Comparison of ENCODE assay signal across 8 cellular contexts in genomic region chr12:39145175-39145999, GRCh38.
A peak's percentile ranks its signal among the peaks of the same experiment; 100 is the strongest.
DNase-seq lines count a peak whose midpoint lies in the region; ATAC-seq and TF ChIP-seq lines count a peak whose summit lies in the region.

No MANE protein-coding gene starts in this region.

- peak overlapping the region; percentile 54 for H3K4me2 ChIP-seq in neuronal stem cell (ENCODE audit: insufficient read depth, low read length, poor library complexity, severe bottlenecking)

- no peak overlapping the region for H2BK15ac ChIP-seq in neuronal stem cell (ENCODE audit: low read length)

- no peak overlapping the region for H2BK12ac ChIP-seq in neuronal stem cell (ENCODE audit: low read length)

- no peak overlapping the region for H2BK120ac ChIP-seq in neuronal stem cell (ENCODE audit: low read depth, low read length)

- H3K4me3 ChIP-seq in fibroblast of mammary gland (ENCODE audit: control insufficient read depth, low read depth, low read length) (peak overlapping the region; percentile 44), neuronal stem cell (ENCODE audit: low read length in 2 of 2) (peak overlapping the region in 1 of 2 donors; percentile 73), aorta (ENCODE audit: low read length in 2 of 2) (peak overlapping the region in 1 of 2 donors; percentile 1)

- H3K36me3 Mint-ChIP-seq in T-helper 17 cell (ENCODE audit: low read depth), result peaks cover 4% of the 10 kb centered on the region
- no peaks in the 10 kb centered on the region for H3K36me3 Mint-ChIP-seq in CD4-positive, alpha-beta T cell (ENCODE audit: low read depth)

- no peaks in the 10 kb centered on the region for H3K36me3 ChIP-seq in neuronal stem cell (replicated peaks in 1 of 2; ENCODE audit: control insufficient read depth in 2 of 2, insufficient read depth in 2 of 2, low read length in 2 of 2)
- no peaks in the 10 kb centered on the region for H3K36me3 ChIP-seq in aorta (ENCODE audit: control insufficient read depth in 1 of 2, insufficient read depth in 2 of 2, low read length in 1 of 2)

- H2AK5ac ChIP-seq in neuronal stem cell (ENCODE audit: low read depth, low read length), result no peak overlapping the region

- peak overlapping the region; percentile 43 for H4K8ac ChIP-seq in neuronal stem cell (ENCODE audit: low read depth, low read length)

- POLR2A ChIA-PET in CD4-positive, alpha-beta T cell (lab: Charles Lee), result no interaction called here

- H3K4me3 Mint-ChIP-seq in T-helper 17 cell, result peak overlapping the region; percentile 10
- H3K4me3 Mint-ChIP-seq in CD4-positive, alpha-beta T cell, result no peak overlapping the region

- H3K79me1 ChIP-seq in neuronal stem cell (ENCODE audit: low read depth, low read length), result no peaks in the 10 kb centered on the region

- peaks cover 5% of the 10 kb centered on the region for H3K9me3 Mint-ChIP-seq in CD4-positive, alpha-beta T cell

- H3K4me1 Mint-ChIP-seq in T-helper 17 cell, result no peaks in the 10 kb centered on the region
- no peaks in the 10 kb centered on the region for H3K4me1 Mint-ChIP-seq in CD4-positive, alpha-beta T cell (ENCODE audit: low read depth)

- peak overlapping the region; percentile 4 for H2BK5ac ChIP-seq in neuronal stem cell (ENCODE audit: low read length)

- H3K27ac ChIP-seq in neuronal stem cell (replicated peaks; ENCODE audit: low read length) (no peak overlapping the region), aorta (ENCODE audit: low read depth in 1 of 2, low read length in 2 of 2) (no peak overlapping the region)
- no peak overlapping the region for H3K27ac ChIP-seq in CD4-positive, alpha-beta T cell (ENCODE audit: low read depth, low read length)

- no peaks in the 10 kb centered on the region for H3K9me3 ChIP-seq in T-helper 17 cell (ENCODE audit: control insufficient read depth, low read length, poor library complexity, severe bottlenecking)
- H3K9me3 ChIP-seq in neuronal stem cell (replicated peaks in 1 of 2; ENCODE audit: control insufficient read depth in 2 of 2, insufficient read depth in 1 of 2, low read depth in 1 of 2, low read length in 2 of 2), result peaks cover 0 to 3% of the 10 kb centered on the region in 2 donors
- H3K9me3 ChIP-seq in aorta (ENCODE audit: control insufficient read depth, low read length), result no peaks in the 10 kb centered on the region
- no peaks in the 10 kb centered on the region for H3K9me3 ChIP-seq in CD4-positive, alpha-beta T cell (ENCODE audit: control insufficient read depth, low read length)

- DNase-seq in GM10266 (ENCODE audit: extremely low spot score), result peak; percentile 55
- no peak for DNase-seq in T-helper 17 cell
- peak; percentile 26 for DNase-seq in fibroblast of mammary gland (ENCODE audit: low read depth)
- peak; percentile 11 for DNase-seq in neuronal stem cell (ENCODE audit: low spot score)
- peak in 1 of 2 donors; percentile 82 for DNase-seq in aorta
- no peak for DNase-seq in NCI-H2107 treated with DMSO at 0.1 percent for 48 hours (lab: John Stamatoyannopoulos, UW; ENCODE audit: unreplicated experiment)
- no peak for DNase-seq in CD4-positive, alpha-beta T cell

- no peaks in the 10 kb centered on the region for H3K4me1 ChIP-seq in neuronal stem cell (ENCODE audit: control insufficient read depth in 2 of 2, insufficient read depth in 1 of 2, low read depth in 1 of 2, low read length in 2 of 2)
- no peaks in the 10 kb centered on the region for H3K4me1 ChIP-seq in aorta (ENCODE audit: control insufficient read depth in 1 of 2, insufficient read depth in 2 of 2, low read length in 2 of 2)

- intact Hi-C loops in aorta (cut with DNase I), result no loop called here
- intact Hi-C loops in CD4-positive, alpha-beta T cell (cut with DNase I, micrococcal nuclease), result no loop called here

- no peak overlapping the region for H2AFZ ChIP-seq in neuronal stem cell (ENCODE audit: low read length)

- peak; percentile 94 for ATAC-seq in HG02588 (IDR thresholded peaks at IDR 0.05; ENCODE audit: unreplicated experiment)
- no peak for ATAC-seq in T-helper 17 cell
- ATAC-seq in aorta (ENCODE audit: low FRiP score), result peak; percentile 54
- no peak for ATAC-seq in CD4-positive, alpha-beta T cell (ENCODE audit: poor library complexity)

- H3K27me3 Mint-ChIP-seq in T-helper 17 cell, result peaks cover 19% of the 10 kb centered on the region
- peaks cover 53% of the 10 kb centered on the region for H3K27me3 Mint-ChIP-seq in CD4-positive, alpha-beta T cell

- H4K91ac ChIP-seq in neuronal stem cell (ENCODE audit: low read depth, low read length, poor library complexity), result no peak overlapping the region

- no CpG with 5 or more reads among the region's 70 CpGs for WGBS in neuronal stem cell (ENCODE audit: extremely low coverage in 2 of 2, insufficient read length in 2 of 2, insufficient replicate concordance in 1 of 2), 2 donors
- 4 to 5% methylated on average over 60 to 70 of the region's 70 CpGs for WGBS in aorta, 2 donors

- CTCF ChIA-PET in CD4-positive, alpha-beta T cell (lab: Charles Lee), result no interaction called here

- TF ChIP-seq CTCF in GM10266 (IDR thresholded peaks at IDR 0.05; ENCODE audit: control insufficient read depth, insufficient read depth, low read depth, missing control alignments) (peak; percentile 40), fibroblast of mammary gland (conservative IDR thresholded peaks at IDR 0.05; ENCODE audit: control insufficient read depth, insufficient read depth, low read depth, low read length) (peak; percentile 52)
- no peak for TF ChIP-seq CTCF in CD4-positive, alpha-beta T cell (IDR thresholded peaks at IDR 0.05)

- H3K18ac ChIP-seq in neuronal stem cell (ENCODE audit: low read length), result peak overlapping the region; percentile 83

- no peaks in the 10 kb centered on the region for H3K27me3 ChIP-seq in neuronal stem cell (ENCODE audit: control insufficient read depth in 3 of 3, insufficient read depth in 3 of 3, low read depth in 1 of 3, low read length in 3 of 3)
- no peaks in the 10 kb centered on the region for H3K27me3 ChIP-seq in aorta (ENCODE audit: control insufficient read depth in 1 of 2, insufficient read depth in 2 of 2, low read length in 1 of 2)
- peaks cover 18% of the 10 kb centered on the region for H3K27me3 ChIP-seq in CD4-positive, alpha-beta T cell (ENCODE audit: control insufficient read depth, insufficient read depth, low read length)

- H3K9ac ChIP-seq in neuronal stem cell (ENCODE audit: low read depth, low read length, poor library complexity), result no peak overlapping the region

- peak overlapping the region; percentile 65 for H3K23ac ChIP-seq in neuronal stem cell (ENCODE audit: low read depth, low read length, poor library complexity)

- no peak overlapping the region for H3K27ac Mint-ChIP-seq in T-helper 17 cell
- no peak overlapping the region for H3K27ac Mint-ChIP-seq in CD4-positive, alpha-beta T cell

- H3K14ac ChIP-seq in neuronal stem cell (ENCODE audit: low read length), result peak overlapping the region; percentile 89

- no peak overlapping the region for H3K4ac ChIP-seq in neuronal stem cell (ENCODE audit: low read length)

Comparison
In these comparisons a context has a peak if more than half of its experiments do, and no peak if none do; other contexts are left out.
1. DNase-seq: peak in GM10266 (single experiment), fibroblast of mammary gland (single experiment) and neuronal stem cell (single experiment); none in T-helper 17 cell (0 of 3), NCI-H2107 treated with DMSO at 0.1 percent for 48 hours (single experiment) and CD4-positive, alpha-beta T cell (0 of 10).
2. ATAC-seq: peak in HG02588 (single experiment) and aorta (single experiment); none in T-helper 17 cell (single experiment) and CD4-positive, alpha-beta T cell (single experiment).